In genomic region chr10:37754538-37755323, GRCh38 we compare ENCODE assay signal across 8 cellular contexts.
DNase-seq lines count a peak whose midpoint lies in the region; ATAC-seq and TF ChIP-seq lines count a peak whose summit lies in the region.

No MANE protein-coding gene starts in this region.

- peak; percentile 67 for ATAC-seq in GM21367 (IDR thresholded peaks at IDR 0.05; ENCODE audit: unreplicated experiment)
- no peak for ATAC-seq in GM18498 (IDR thresholded peaks at IDR 0.05; ENCODE audit: unreplicated experiment)

- DNase-seq in AML-193 (lab: John Stamatoyannopoulos, UW) (peak; percentile 17 to 25), NCI-H69 (lab: John Stamatoyannopoulos, UW) (peak; percentile 4), globus pallidus (ENCODE audit: low spot score) (peak; percentile 17), cerebellar cortex (ENCODE audit: low spot score) (no peak), endothelial cell (ENCODE audit: low spot score) (no peak), middle frontal gyrus (ENCODE audit: extremely low spot score, low spot score) (no peak)

- H3K4me3 Mint-ChIP-seq in endothelial cell (ENCODE audit: unreplicated experiment): no peak overlapping the region

- no peak for TF ChIP-seq CTCF in endothelial cell (IDR thresholded peaks at IDR 0.05; ENCODE audit: unreplicated experiment)

- no peak overlapping the region for H3K27ac Mint-ChIP-seq in endothelial cell (ENCODE audit: unreplicated experiment)

- H3K9me3 Mint-ChIP-seq in endothelial cell (ENCODE audit: unreplicated experiment): peaks cover 41% of the 10 kb centered on the region

- H3K27me3 Mint-ChIP-seq in endothelial cell (ENCODE audit: unreplicated experiment): peaks cover 3% of the 10 kb centered on the region

- peaks cover 7% of the 10 kb centered on the region for H3K36me3 Mint-ChIP-seq in endothelial cell (ENCODE audit: low read depth, unreplicated experiment)

- no peaks in the 10 kb centered on the region for H3K4me1 Mint-ChIP-seq in endothelial cell (ENCODE audit: unreplicated experiment)

Comparison
In these comparisons a context has a peak if more than half of its experiments do, and no peak if none do; other contexts are left out.
1. DNase-seq: peak in AML-193 (2 of 2), NCI-H69 (single experiment) and globus pallidus (single experiment); none in cerebellar cortex (single experiment), endothelial cell (single experiment) and middle frontal gyrus (single experiment).